Comparison of ENCODE assay signal across 22 cellular contexts in the genomic region with DNA sequence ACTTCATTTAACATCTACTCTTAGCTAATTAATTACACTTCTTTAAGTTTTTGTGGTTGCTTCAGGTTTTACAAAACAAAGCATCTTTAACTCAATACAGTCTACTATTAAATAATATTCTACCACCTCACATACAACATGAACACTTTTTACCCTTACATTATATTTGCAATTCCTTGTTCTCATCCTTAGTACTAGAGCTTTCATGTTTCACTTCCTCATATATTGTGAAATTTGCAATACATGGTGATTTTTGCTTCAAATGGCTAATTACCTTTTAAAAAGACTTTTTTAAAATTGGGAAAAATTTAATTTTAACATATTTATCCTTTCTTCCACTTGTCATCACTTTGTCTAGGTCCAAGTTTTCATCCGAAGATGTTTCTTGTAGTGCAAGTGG.
"Had no signal": no experiment of that assay in that cellular context is flagged by ENCODE, and none has a peak within 500 bp of the region (broad histone marks: within the 10 kb centered on the region; RNA-seq: fewer than 3 reads in every experiment).

No MANE protein-coding gene starts in this region.

- H3K27me3 Mint-ChIP-seq: activated naive CD4-positive, alpha-beta T cell treated with anti-CD3 and anti-CD28 coated beads, Interleukin-2, amount 50 U/mL, for 24 hours; stimulated activated naive B cell treated with anti-CD40 and anti-IgM and Interleukin-4, amounts not matched to agents 10 μg/mL and 1 μg/mL and 100 μg/mL, for 72 hours had no signal

- ATAC-seq: gastrocnemius medialis; left ventricle myocardium superior; right lobe of liver; stimulated activated naive B cell treated with anti-CD40 and anti-IgM and Interleukin-4, amounts not matched to agents 10 μg/mL and 1 μg/mL and 100 μg/mL, for 72 hours; WTC11 had no signal

- DNase-seq: activated gamma-delta T cell treated with Interleukin-2 at 50 U/mL for 16 hours; activated T-cell treated with anti-CD3 and anti-CD28 coated beads, Interleukin-2, amount 50 U/mL, for 1 hour; brain microvascular endothelial cell; central memory CD4-positive, alpha-beta T cell; dermis blood vessel endothelial cell; gastrocnemius medialis; hippocampal formation; left ventricle myocardium superior; mammary epithelial cell; occipital lobe; posterior cingulate gyrus; right lobe of liver; stimulated activated CD4-positive, alpha-beta T cell treated with anti-CD3 and anti-CD28 coated beads, Interleukin-2, amount 100 ng/mL, for 24 hours; stimulated activated naive B cell treated with anti-CD40 and anti-IgM and Interleukin-4, amounts not matched to agents 10 μg/mL and 1 μg/mL and 100 μg/mL, for 72 hours; transverse colon had no signal

- H3K4me3 Mint-ChIP-seq: activated naive CD4-positive, alpha-beta T cell treated with anti-CD3 and anti-CD28 coated beads, Interleukin-2, amount 50 U/mL, for 24 hours; neural crest cell; stimulated activated naive B cell treated with anti-CD40 and anti-IgM and Interleukin-4, amounts not matched to agents 10 μg/mL and 1 μg/mL and 100 μg/mL, for 72 hours; WTC11 had no signal

- H3K27ac Mint-ChIP-seq: stimulated activated naive B cell treated with anti-CD40 and anti-IgM and Interleukin-4, amounts not matched to agents 10 μg/mL and 1 μg/mL and 100 μg/mL, for 72 hours; WTC11 had no signal

- H3K27ac ChIP-seq: ascending aorta, brain microvascular endothelial cell, esophagus muscularis mucosa, gastrocnemius medialis, right lobe of liver, skin epidermis, transverse colon had no signal

- FAIRE-seq: urothelium cell line had no signal

- H3K9me3 Mint-ChIP-seq: activated naive CD4-positive, alpha-beta T cell treated with anti-CD3 and anti-CD28 coated beads, Interleukin-2, amount 50 U/mL, for 24 hours; neural crest cell had no signal
